20 cellular contexts compared by ENCODE assay signal in the genomic region with DNA sequence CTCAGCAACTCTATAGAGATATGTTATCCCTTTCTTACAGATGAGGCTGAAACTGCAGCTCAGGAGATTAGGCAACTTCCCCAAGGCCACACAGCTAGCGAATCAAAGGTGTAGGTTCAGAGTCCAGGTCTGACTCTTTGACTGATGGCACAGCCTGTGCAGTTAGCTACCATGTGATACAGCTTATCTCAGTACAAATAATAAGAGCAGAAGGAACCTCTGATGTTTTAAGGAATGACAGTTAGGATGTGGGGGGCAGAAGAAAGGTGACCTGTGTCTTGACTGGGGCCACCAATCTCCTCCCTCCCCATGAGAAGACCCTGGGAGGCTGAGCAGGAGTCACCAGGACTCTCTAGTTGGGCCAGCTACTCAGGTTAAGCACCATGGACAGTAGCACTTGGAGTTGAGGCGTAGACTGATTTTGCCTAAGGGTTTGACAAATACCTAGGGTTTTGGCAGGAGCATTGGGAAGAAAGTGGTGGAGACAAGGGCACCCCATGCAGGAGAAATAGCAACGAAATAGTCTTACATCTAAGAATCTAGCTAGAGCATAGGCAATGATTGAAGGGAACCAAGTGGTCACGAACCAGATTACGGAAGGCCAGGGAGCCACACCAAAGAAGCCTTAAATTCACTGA. TPM values are rescaled to one million over a fixed set of nuclear protein-coding genes. Genes with fewer than 3 reads are reported as not detected.
"Had no signal": no experiment of that assay in that cellular context is flagged by ENCODE, and none has a peak within 500 bp of the region (broad histone marks: within the 10 kb centered on the region; RNA-seq: fewer than 3 reads in every experiment).

No MANE protein-coding gene starts in this region.

- H3K4me3 ChIP-seq: dorsolateral prefrontal cortex had no signal

- H3K27ac Mint-ChIP-seq: activated CD4-positive, alpha-beta memory T cell treated with anti-CD3 and anti-CD28 coated beads, Interleukin-2, amount 10 ng/mL, durations not matched to agents 7 days and 5 days; activated T-cell treated with anti-CD3 and anti-CD28 coated beads, Interleukin-2, amount 50 U/mL, for 72 hours; immature natural killer cell; memory B cell; nephron progenitor cell had no signal

- H3K36me3 Mint-ChIP-seq: immature natural killer cell, memory B cell had no signal

- H3K4me3 Mint-ChIP-seq: activated CD4-positive, alpha-beta memory T cell treated with anti-CD3 and anti-CD28 coated beads, Interleukin-2, amount 10 ng/mL, durations not matched to agents 7 days and 5 days; activated T-cell treated with anti-CD3 and anti-CD28 coated beads, Interleukin-2, amount 50 U/mL, for 72 hours; immature natural killer cell; memory B cell; nephron progenitor cell had no signal

- DNase-seq: activated CD4-positive, alpha-beta memory T cell treated with anti-CD3 and anti-CD28 coated beads, Interleukin-2, amount 10 ng/mL, durations not matched to agents 7 days and 5 days; activated CD4-positive, alpha-beta T cell treated with anti-CD3 and anti-CD28 coated beads for 1 hour; activated naive CD4-positive, alpha-beta T cell; activated T-cell treated with anti-CD3 and anti-CD28 coated beads, Interleukin-2, amount 50 U/mL, for 72 hours; aorta; dorsolateral prefrontal cortex; hypothalamus; immature natural killer cell; left cardiac atrium; nephron progenitor cell; stimulated activated CD4-positive, alpha-beta T cell treated with anti-CD3 and anti-CD28 coated beads, Interleukin-2, amount 100 ng/mL, for 48 hours; stimulated activated naive CD8-positive, alpha-beta T cell treated with anti-CD3 and anti-CD28 coated beads, Interleukin-15, Interleukin-2, amounts not matched to agents 100 U/mL and 50 U/mL, for 24 hours had no signal

- FAIRE-seq: endometrium had no signal

- ATAC-seq: activated T-cell treated with anti-CD3 and anti-CD28 coated beads, Interleukin-2, amount 50 U/mL, for 72 hours; esophagus mucosa; left cardiac atrium; stimulated activated naive CD8-positive, alpha-beta T cell treated with anti-CD3 and anti-CD28 coated beads, Interleukin-15, Interleukin-2, amounts not matched to agents 100 U/mL and 50 U/mL, for 24 hours had no signal

- H3K4me1 Mint-ChIP-seq: activated CD4-positive, alpha-beta memory T cell treated with anti-CD3 and anti-CD28 coated beads, Interleukin-2, amount 10 ng/mL, durations not matched to agents 7 days and 5 days; immature natural killer cell; nephron progenitor cell had no signal

- H3K27ac ChIP-seq: dorsolateral prefrontal cortex had no signal

- H3K9me3 Mint-ChIP-seq: activated CD4-positive, alpha-beta memory T cell treated with anti-CD3 and anti-CD28 coated beads, Interleukin-2, amount 10 ng/mL, durations not matched to agents 7 days and 5 days; activated T-cell treated with anti-CD3 and anti-CD28 coated beads, Interleukin-2, amount 50 U/mL, for 72 hours; memory B cell; nephron progenitor cell had no signal

RNA-seq across cellular contexts. Expression of a gene that starts 22.8 kb away (rescaled TPM):
- total RNA-seq: activated CD4-positive, alpha-beta memory T cell treated with anti-CD3 and anti-CD28 coated beads, Interleukin-2, amount 10 ng/mL, durations not matched to agents 7 days and 5 days; aorta; dorsolateral prefrontal cortex; esophagus mucosa; glomerular endothelial cell; osteoblast; T-helper 1 cell treated with Interleukin-12 subunit alpha and Interleukin-12 subunit beta and Interleukin-4 antibody, amounts not matched to agents 30 ng/mL and 1 ng/mL, for 36 hours; temporal lobe; ureter had no signal
- polyA plus RNA-seq: aorta, immature natural killer cell had no signal
